ENCODE assay signal across 18 cellular contexts in genomic region chr10:93695720-93696119, GRCh38.
"Had no signal": no experiment of that assay in that cellular context is flagged by ENCODE, and none has a peak within 500 bp of the region (broad histone marks: within the 10 kb centered on the region; RNA-seq: fewer than 3 reads in every experiment).

No MANE protein-coding gene starts in this region.

- ATAC-seq: natural killer cell; stimulated activated naive CD8-positive, alpha-beta T cell treated with anti-CD3 and anti-CD28 coated beads, Interleukin-15, Interleukin-2, amounts not matched to agents 100 U/mL and 50 U/mL, for 24 hours; T-helper 17 cell had no signal

- H3K27me3 Mint-ChIP-seq: activated naive CD4-positive, alpha-beta T cell treated with anti-CD3 and anti-CD28 coated beads, Interleukin-2, amount 10 ng/mL, durations not matched to agents 7 days and 5 days; T-helper 17 cell; type B pancreatic cell had no signal

- H3K9me3 ChIP-seq: esophagus muscularis mucosa, suprapubic skin had no signal

- DNase-seq: activated CD4-positive, alpha-beta T cell treated with anti-CD3 and anti-CD28 coated beads, Interleukin-2, amount 50 U/mL, for 48 hours; activated naive CD4-positive, alpha-beta T cell treated with anti-CD3 and anti-CD28 coated beads, Interleukin-2, amount 10 ng/mL, durations not matched to agents 7 days and 5 days; hippocampal formation; kidney; mesenchymal stem cell; natural killer cell; nucleus accumbens; posterior cingulate gyrus; stimulated activated CD4-positive, alpha-beta T cell treated with anti-CD3 and anti-CD28 coated beads, Interleukin-4, amount 100 ng/mL, for 4 hours; stimulated activated CD8-positive, alpha-beta memory T cell treated with anti-CD3 and anti-CD28 coated beads, Interleukin-4, amount 100 ng/mL, for 48 hours; stimulated activated naive CD8-positive, alpha-beta T cell treated with anti-CD3 and anti-CD28 coated beads, Interleukin-15, Interleukin-2, amounts not matched to agents 100 U/mL and 50 U/mL, for 24 hours; T-helper 17 cell; WERI-Rb-1 had no signal

- H3K4me3 ChIP-seq: cardiac muscle cell, esophagus muscularis mucosa, smooth muscle cell, suprapubic skin had no signal

- H3K36me3 Mint-ChIP-seq: natural killer cell had no signal

- H3K4me3 Mint-ChIP-seq: activated naive CD4-positive, alpha-beta T cell treated with anti-CD3 and anti-CD28 coated beads, Interleukin-2, amount 10 ng/mL, durations not matched to agents 7 days and 5 days; natural killer cell; T-helper 17 cell; type B pancreatic cell had no signal

- H3K27me3 ChIP-seq: cardiac muscle cell, esophagus muscularis mucosa, suprapubic skin had no signal

- H3K27ac Mint-ChIP-seq: activated naive CD4-positive, alpha-beta T cell treated with anti-CD3 and anti-CD28 coated beads, Interleukin-2, amount 10 ng/mL, durations not matched to agents 7 days and 5 days; natural killer cell; T-helper 17 cell; type B pancreatic cell had no signal

- H3K27ac ChIP-seq: cardiac muscle cell, esophagus muscularis mucosa, suprapubic skin, WERI-Rb-1 had no signal

- H3K9me3 Mint-ChIP-seq: activated naive CD4-positive, alpha-beta T cell treated with anti-CD3 and anti-CD28 coated beads, Interleukin-2, amount 10 ng/mL, durations not matched to agents 7 days and 5 days; natural killer cell; type B pancreatic cell had no signal
